Comparison of ENCODE assay signal across 16 cellular contexts in genomic region chr11:133227674-133228111, GRCh38.
"Had no signal": no experiment of that assay in that cellular context is flagged by ENCODE, and none has a peak within 500 bp of the region (broad histone marks: within the 10 kb centered on the region; RNA-seq: fewer than 3 reads in every experiment).

No MANE protein-coding gene starts in this region.

- H3K27ac Mint-ChIP-seq: activated B cell treated with CpG ODN at 0.5 μM for 24 hours; activated CD4-positive, alpha-beta memory T cell treated with anti-CD3 and anti-CD28 coated beads, Interleukin-2, amount 10 ng/mL, durations not matched to agents 7 days and 5 days; activated CD8-positive, alpha-beta memory T cell treated with anti-CD3 and anti-CD28 coated beads, Interleukin-2, amount 10 ng/mL, durations not matched to agents 7 days and 5 days; activated naive CD8-positive, alpha-beta T cell treated with anti-CD3 and anti-CD28 coated beads for 36 hours; naive thymus-derived CD4-positive, alpha-beta T cell had no signal

- H3K4me3 Mint-ChIP-seq: activated B cell treated with CpG ODN at 0.5 μM for 24 hours; activated CD4-positive, alpha-beta memory T cell treated with anti-CD3 and anti-CD28 coated beads, Interleukin-2, amount 10 ng/mL, durations not matched to agents 7 days and 5 days; activated CD8-positive, alpha-beta memory T cell treated with anti-CD3 and anti-CD28 coated beads, Interleukin-2, amount 10 ng/mL, durations not matched to agents 7 days and 5 days; activated naive CD8-positive, alpha-beta T cell treated with anti-CD3 and anti-CD28 coated beads for 36 hours; naive thymus-derived CD4-positive, alpha-beta T cell had no signal

- H3K9me3 ChIP-seq: ovary, psoas muscle, stomach had no signal

- H3K9me3 Mint-ChIP-seq: activated CD4-positive, alpha-beta memory T cell treated with anti-CD3 and anti-CD28 coated beads, Interleukin-2, amount 10 ng/mL, durations not matched to agents 7 days and 5 days; activated naive CD8-positive, alpha-beta T cell treated with anti-CD3 and anti-CD28 coated beads for 36 hours had no signal

- H3K27ac ChIP-seq: cardiac muscle cell, ovary, psoas muscle, skin epidermis, stomach had no signal

- H3K27me3 Mint-ChIP-seq: activated CD4-positive, alpha-beta memory T cell treated with anti-CD3 and anti-CD28 coated beads, Interleukin-2, amount 10 ng/mL, durations not matched to agents 7 days and 5 days; activated CD8-positive, alpha-beta memory T cell treated with anti-CD3 and anti-CD28 coated beads, Interleukin-2, amount 10 ng/mL, durations not matched to agents 7 days and 5 days had no signal

- H3K4me1 Mint-ChIP-seq: activated B cell treated with CpG ODN at 0.5 μM for 24 hours; activated CD4-positive, alpha-beta memory T cell treated with anti-CD3 and anti-CD28 coated beads, Interleukin-2, amount 10 ng/mL, durations not matched to agents 7 days and 5 days; activated CD8-positive, alpha-beta memory T cell treated with anti-CD3 and anti-CD28 coated beads, Interleukin-2, amount 10 ng/mL, durations not matched to agents 7 days and 5 days; activated naive CD8-positive, alpha-beta T cell treated with anti-CD3 and anti-CD28 coated beads for 36 hours; naive thymus-derived CD4-positive, alpha-beta T cell had no signal

- ATAC-seq: activated CD8-positive, alpha-beta memory T cell treated with anti-CD3 and anti-CD28 coated beads, Interleukin-2, amount 10 ng/mL, durations not matched to agents 7 days and 5 days; naive thymus-derived CD4-positive, alpha-beta T cell had no signal

- H3K36me3 Mint-ChIP-seq: activated CD8-positive, alpha-beta memory T cell treated with anti-CD3 and anti-CD28 coated beads, Interleukin-2, amount 10 ng/mL, durations not matched to agents 7 days and 5 days; naive thymus-derived CD4-positive, alpha-beta T cell had no signal

- H3K4me3 ChIP-seq: cardiac muscle cell, ovary, skin epidermis had no signal

- DNase-seq: activated B cell treated with CpG ODN at 0.5 μM for 24 hours; activated CD4-positive, alpha-beta memory T cell treated with anti-CD3 and anti-CD28 coated beads, Interleukin-2, amount 10 ng/mL, durations not matched to agents 7 days and 5 days; activated CD4-positive, alpha-beta T cell treated with anti-CD3 and anti-CD28 coated beads for 48 hours; activated CD8-positive, alpha-beta memory T cell treated with anti-CD3 and anti-CD28 coated beads, Interleukin-2, amount 10 ng/mL, durations not matched to agents 7 days and 5 days; activated naive CD8-positive, alpha-beta T cell treated with anti-CD3 and anti-CD28 coated beads for 36 hours; amniotic stem cell; foreskin melanocyte; mesenchymal stem cell; naive thymus-derived CD4-positive, alpha-beta T cell; ovary; stimulated activated CD4-positive, alpha-beta T cell treated with anti-CD3 and anti-CD28 coated beads, Interleukin-4, amount 100 ng/mL, for 1 hour; trophoblast cell had no signal

- H3K36me3 ChIP-seq: cardiac muscle cell, ovary, stomach had no signal

- H3K27me3 ChIP-seq: ovary had no signal
